14 cellular contexts compared by ENCODE assay signal in the genomic region with DNA sequence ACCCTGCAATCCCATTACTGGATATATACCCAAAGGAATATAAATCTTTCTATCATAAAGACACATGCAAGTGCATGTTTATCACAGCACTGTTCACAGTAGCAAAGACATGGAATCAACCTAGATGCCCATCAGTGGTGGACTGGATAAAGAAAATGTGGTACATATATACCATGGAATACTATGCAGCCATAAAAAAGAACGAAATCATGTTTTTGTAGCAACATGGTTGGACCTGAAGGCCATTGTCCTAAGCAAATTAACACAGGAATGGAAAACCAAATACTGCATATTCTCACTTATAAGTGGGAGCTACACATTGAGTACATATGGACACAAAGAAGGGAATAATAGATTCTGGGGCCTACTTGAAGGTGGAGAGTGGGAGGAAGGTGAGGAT. TPM values are rescaled to one million over a fixed set of nuclear protein-coding genes. Genes with fewer than 3 reads are reported as not detected.
"Had no signal": no experiment of that assay in that cellular context is flagged by ENCODE, and none has a peak within 500 bp of the region (broad histone marks: within the 10 kb centered on the region; RNA-seq: fewer than 3 reads in every experiment).

No MANE protein-coding gene starts in this region.

RNA-seq across cellular contexts. Expression of a gene that starts 30.6 kb away (rescaled TPM):
- total RNA-seq: activated B cell treated with CpG ODN at 0.5 μM for 24 hours; activated CD4-positive, alpha-beta memory T cell treated with anti-CD3 and anti-CD28 coated beads for 36 hours; activated CD4-positive, alpha-beta memory T cell treated with anti-CD3 and anti-CD28 coated beads, Interleukin-2, amount 10 ng/mL, durations not matched to agents 7 days and 5 days; activated CD4-positive, alpha-beta T cell treated with anti-CD3 and anti-CD28 coated beads for 36 hours; activated CD4-positive, alpha-beta T cell treated with anti-CD3 and anti-CD28 coated beads, Interleukin-2, amount 10 ng/mL, durations not matched to agents 24 days and 14 days; activated CD4-positive, alpha-beta T cell treated with anti-CD3 and anti-CD28 coated beads, Interleukin-2, amount 10 ng/mL, durations not matched to agents 7 days and 5 days; activated CD8-positive, alpha-beta memory T cell treated with anti-CD3 and anti-CD28 coated beads for 36 hours; activated CD8-positive, alpha-beta memory T cell treated with anti-CD3 and anti-CD28 coated beads, Interleukin-2, amount 10 ng/mL, durations not matched to agents 7 days and 5 days; activated CD8-positive, alpha-beta T cell treated with anti-CD3 and anti-CD28 coated beads for 36 hours; activated CD8-positive, alpha-beta T cell treated with anti-CD3 and anti-CD28 coated beads, Interleukin-2, amount 10 ng/mL, durations not matched to agents 7 days and 5 days; T-helper 1 cell treated with Interleukin-12 subunit alpha and Interleukin-12 subunit beta and Interleukin-4 antibody, amounts not matched to agents 30 ng/mL and 1 ng/mL, for 36 hours; T-helper 17 cell; T-helper 2 cell treated with Interferon-gamma antibody and Interleukin-4, amounts not matched to agents 100 ng/mL and 5 ng/mL, for 36 hours; WTC11 had no signal
